ENCODE assay signal across 1 cellular context in the genomic region with DNA sequence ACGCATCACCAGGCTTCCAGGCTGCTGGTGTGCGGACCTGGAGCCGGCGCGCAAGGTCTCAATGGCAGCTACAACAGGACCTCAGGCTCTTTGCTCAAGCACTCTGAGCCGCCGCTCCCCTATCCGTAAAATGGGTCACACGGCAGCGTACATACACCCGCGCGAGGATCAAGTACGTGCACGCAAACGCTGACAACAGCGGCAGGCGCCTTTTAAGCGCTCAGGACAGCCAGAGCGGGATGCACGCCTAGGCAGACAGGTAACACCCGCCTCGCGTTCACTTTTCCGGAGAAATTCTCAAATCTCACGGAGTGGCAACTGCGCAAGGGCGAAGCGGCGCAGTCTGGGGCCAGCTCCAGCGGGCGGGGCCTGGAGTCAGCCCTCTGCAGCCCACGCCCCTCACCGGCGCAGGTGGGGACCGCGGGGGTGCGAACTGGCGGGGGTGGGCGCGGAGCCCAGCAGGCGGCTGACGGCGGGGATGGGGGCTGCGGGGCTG.
TF ChIP-seq lines count a peak whose summit lies in the region.

No MANE protein-coding gene starts in this region.

TF ChIP-seq in HepG2, 621 proteins besides CTCF, POLR2A, EP300 and RAD21 (continued from another document):
- TF ChIP-seq, protein P1, sequence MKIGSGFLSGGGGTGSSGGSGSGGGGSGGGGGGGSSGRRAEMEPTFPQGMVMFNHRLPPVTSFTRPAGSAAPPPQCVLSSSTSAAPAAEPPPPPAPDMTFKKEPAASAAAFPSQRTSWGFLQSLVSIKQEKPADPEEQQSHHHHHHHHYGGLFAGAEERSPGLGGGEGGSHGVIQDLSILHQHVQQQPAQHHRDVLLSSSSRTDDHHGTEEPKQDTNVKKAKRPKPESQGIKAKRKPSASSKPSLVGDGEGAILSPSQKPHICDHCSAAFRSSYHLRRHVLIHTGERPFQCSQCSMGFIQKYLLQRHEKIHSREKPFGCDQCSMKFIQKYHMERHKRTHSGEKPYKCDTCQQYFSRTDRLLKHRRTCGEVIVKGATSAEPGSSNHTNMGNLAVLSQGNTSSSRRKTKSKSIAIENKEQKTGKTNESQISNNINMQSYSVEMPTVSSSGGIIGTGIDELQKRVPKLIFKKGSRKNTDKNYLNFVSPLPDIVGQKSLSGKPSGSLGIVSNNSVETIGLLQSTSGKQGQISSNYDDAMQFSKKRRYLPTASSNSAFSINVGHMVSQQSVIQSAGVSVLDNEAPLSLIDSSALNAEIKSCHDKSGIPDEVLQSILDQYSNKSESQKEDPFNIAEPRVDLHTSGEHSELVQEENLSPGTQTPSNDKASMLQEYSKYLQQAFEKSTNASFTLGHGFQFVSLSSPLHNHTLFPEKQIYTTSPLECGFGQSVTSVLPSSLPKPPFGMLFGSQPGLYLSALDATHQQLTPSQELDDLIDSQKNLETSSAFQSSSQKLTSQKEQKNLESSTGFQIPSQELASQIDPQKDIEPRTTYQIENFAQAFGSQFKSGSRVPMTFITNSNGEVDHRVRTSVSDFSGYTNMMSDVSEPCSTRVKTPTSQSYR (CRISPR knock-in tag; IDR thresholded peaks at IDR 0.05; ENCODE audit: borderline replicate concordance), result 0 out of 2 replicates have a peak, but pooled peaks have one; percentile 8
- TF ChIP-seq ZBTB1 (CRISPR knock-in tag; IDR thresholded peaks at IDR 0.05; ENCODE audit: borderline replicate concordance) (no peak), ZNF205 (CRISPR knock-in tag; IDR thresholded peaks at IDR 0.05) (no peak), ZNF224 (CRISPR knock-in tag; IDR thresholded peaks at IDR 0.05) (0 out of 2 replicates have a peak, but pooled peaks have one; percentile 22), SMAD9 (CRISPR knock-in tag; IDR thresholded peaks at IDR 0.05) (no peak), NFKBIZ (CRISPR knock-in tag; IDR thresholded peaks at IDR 0.05) (no peak), ZNF501 (CRISPR knock-in tag; IDR thresholded peaks at IDR 0.05) (peak; percentile 13; the same call in 1 of the 2 replicates), KDM1A (CRISPR knock-in tag; IDR thresholded peaks at IDR 0.05) (peak; percentile 62; the same call in 1 of the 2 replicates)
- TF ChIP-seq, protein P2, sequence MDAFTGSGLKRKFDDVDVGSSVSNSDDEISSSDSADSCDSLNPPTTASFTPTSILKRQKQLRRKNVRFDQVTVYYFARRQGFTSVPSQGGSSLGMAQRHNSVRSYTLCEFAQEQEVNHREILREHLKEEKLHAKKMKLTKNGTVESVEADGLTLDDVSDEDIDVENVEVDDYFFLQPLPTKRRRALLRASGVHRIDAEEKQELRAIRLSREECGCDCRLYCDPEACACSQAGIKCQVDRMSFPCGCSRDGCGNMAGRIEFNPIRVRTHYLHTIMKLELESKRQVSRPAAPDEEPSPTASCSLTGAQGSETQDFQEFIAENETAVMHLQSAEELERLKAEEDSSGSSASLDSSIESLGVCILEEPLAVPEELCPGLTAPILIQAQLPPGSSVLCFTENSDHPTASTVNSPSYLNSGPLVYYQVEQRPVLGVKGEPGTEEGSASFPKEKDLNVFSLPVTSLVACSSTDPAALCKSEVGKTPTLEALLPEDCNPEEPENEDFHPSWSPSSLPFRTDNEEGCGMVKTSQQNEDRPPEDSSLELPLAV (CRISPR knock-in tag; conservative IDR thresholded peaks at IDR 0.05; ENCODE audit: low read depth), result no peak
- TF ChIP-seq, protein P3, sequence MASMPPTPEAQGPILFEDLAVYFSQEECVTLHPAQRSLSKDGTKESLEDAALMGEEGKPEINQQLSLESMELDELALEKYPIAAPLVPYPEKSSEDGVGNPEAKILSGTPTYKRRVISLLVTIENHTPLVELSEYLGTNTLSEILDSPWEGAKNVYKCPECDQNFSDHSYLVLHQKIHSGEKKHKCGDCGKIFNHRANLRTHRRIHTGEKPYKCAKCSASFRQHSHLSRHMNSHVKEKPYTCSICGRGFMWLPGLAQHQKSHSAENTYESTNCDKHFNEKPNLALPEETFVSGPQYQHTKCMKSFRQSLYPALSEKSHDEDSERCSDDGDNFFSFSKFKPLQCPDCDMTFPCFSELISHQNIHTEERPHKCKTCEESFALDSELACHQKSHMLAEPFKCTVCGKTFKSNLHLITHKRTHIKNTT (CRISPR knock-in tag; IDR thresholded peaks at IDR 0.05), result no peak
